1 cellular context compared by ENCODE assay signal in genomic region chr9:114278881-114279570, GRCh38.
TF ChIP-seq lines count a peak whose summit lies in the region.

No MANE protein-coding gene starts in this region.

TF ChIP-seq in GM23338, 12 proteins besides CTCF, POLR2A, EP300 and RAD21 (continued from another document):
- TF ChIP-seq ZNF462 (CRISPR knock-in tag; IDR thresholded peaks at IDR 0.05) (no peak), POLR2AphosphoS5 (IDR thresholded peaks at IDR 0.05; ENCODE audit: low read depth) (no peak), ZNF114 (CRISPR knock-in tag; IDR thresholded peaks at IDR 0.05) (no peak), EZH2phosphoT487 (IDR thresholded peaks at IDR 0.05; ENCODE audit: unreplicated experiment) (no peak), NANOG (IDR thresholded peaks at IDR 0.05; ENCODE audit: borderline replicate concordance) (no peak), JUNB (IDR thresholded peaks at IDR 0.05; ENCODE audit: unreplicated experiment) (no peak)
